In genomic region chr6:134114918-134115714, GRCh38 we compare ENCODE assay signal across 1 cellular context.
TF ChIP-seq lines count a peak whose summit lies in the region.

No MANE protein-coding gene starts in this region.

TF ChIP-seq in IMR-90, 13 proteins besides CTCF, POLR2A, EP300 and RAD21 (continued from another document):
- TF ChIP-seq NFE2L2 (IDR thresholded peaks at IDR 0.05; ENCODE audit: low read depth, low read length) (no peak), MAFK (IDR thresholded peaks at IDR 0.05; ENCODE audit: low read depth, low read length) (no peak), MAZ (IDR thresholded peaks at IDR 0.05; ENCODE audit: borderline replicate concordance, low read depth, low read length) (no peak), CHD1 (IDR thresholded peaks at IDR 0.05; ENCODE audit: low read depth, low read length) (no peak)
